Comparison of ENCODE assay signal across 12 cellular contexts in genomic region chr18:42229211-42230210, GRCh38.
DNase-seq lines count a peak whose midpoint lies in the region; ATAC-seq and FAIRE-seq lines count a peak whose summit lies in the region.
"Had no signal": no experiment of that assay in that cellular context is flagged by ENCODE, and none has a peak within 500 bp of the region (broad histone marks: within the 10 kb centered on the region; RNA-seq: fewer than 3 reads in every experiment).

No MANE protein-coding gene starts in this region.

- FAIRE-seq in GM18507 (lab: Jason Lieb, UNC) = peak; percentile 84
- FAIRE-seq: islet of Langerhans had no signal

- POLR2A ChIA-PET in naive thymus-derived CD8-positive, alpha-beta T cell (lab: Charles Lee) = no interaction called here

- H3K27me3 Mint-ChIP-seq in naive thymus-derived CD8-positive, alpha-beta T cell = peaks cover 0 to 5% (median 0%) of the 10 kb centered on the region in 5 donors

- no peak overlapping the region for H3K4me3 Mint-ChIP-seq in naive thymus-derived CD8-positive, alpha-beta T cell

- no peaks in the 10 kb centered on the region for H3K4me1 Mint-ChIP-seq in naive thymus-derived CD8-positive, alpha-beta T cell

- H3K36me3 Mint-ChIP-seq in naive thymus-derived CD8-positive, alpha-beta T cell = peaks cover 0 to 9% (median 3%) of the 10 kb centered on the region in 3 donors

- peaks cover 0 to under 1% (median 0%) of the 10 kb centered on the region in 9 donors for H3K9me3 Mint-ChIP-seq in naive thymus-derived CD8-positive, alpha-beta T cell

- no peak overlapping the region for H3K27ac Mint-ChIP-seq in naive thymus-derived CD8-positive, alpha-beta T cell

- ATAC-seq in GM21360 (IDR thresholded peaks at IDR 0.05; ENCODE audit: unreplicated experiment) (peak; percentile 95), HG02943 (IDR thresholded peaks at IDR 0.05; ENCODE audit: low read depth, unreplicated experiment) (peak; percentile 98), HG03565 (IDR thresholded peaks at IDR 0.05; ENCODE audit: unreplicated experiment) (peak; percentile 98)
- ATAC-seq in naive thymus-derived CD8-positive, alpha-beta T cell = no peak
- ATAC-seq: HCT116 had no signal

- peak; percentile 3 for DNase-seq in GM18507 (ENCODE audit: extremely low spot score, insufficient read length, low read depth)
- DNase-seq in naive thymus-derived CD8-positive, alpha-beta T cell = no peak
- DNase-seq in AG20443 (ENCODE audit: low spot score) = no peak
- no peak for DNase-seq in NCI-H226
- DNase-seq in NOMO-1 (lab: John Stamatoyannopoulos, UW; ENCODE audit: unreplicated experiment in 2 of 2) = no peak
- DNase-seq: activated naive CD4-positive, alpha-beta T cell treated with Interleukin-2 at 50 U/mL for 16 hours; SIG-M5 had no signal

Comparison
In these comparisons a context has a peak if more than half of its experiments do, and no peak if none do; other contexts are left out.
1. ATAC-seq: peak in GM21360 (single experiment), HG02943 (single experiment) and HG03565 (single experiment); none in naive thymus-derived CD8-positive, alpha-beta T cell (0 of 2).